In the genomic region with DNA sequence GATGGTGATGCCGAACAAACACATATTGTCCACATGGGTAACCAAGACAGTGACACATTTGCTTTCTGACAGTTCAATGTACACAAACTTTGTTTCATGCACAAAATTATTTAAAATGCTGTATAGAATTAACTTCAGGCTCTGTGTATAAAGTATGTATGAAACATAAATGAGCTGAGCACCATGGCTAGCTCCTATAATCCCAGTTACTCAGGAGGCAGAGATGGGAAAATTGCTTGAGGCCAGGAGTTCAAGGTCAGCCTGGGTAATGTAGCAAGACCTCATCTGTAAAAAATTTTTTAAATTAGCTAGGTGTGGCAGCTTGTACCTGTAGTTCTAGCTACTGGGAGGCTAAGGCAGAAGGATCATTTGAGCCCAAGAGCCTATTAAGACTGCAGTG, we compare ENCODE assay signal across 29 cellular contexts.
"Had no signal": no experiment of that assay in that cellular context is flagged by ENCODE, and none has a peak within 500 bp of the region (broad histone marks: within the 10 kb centered on the region; RNA-seq: fewer than 3 reads in every experiment).

No MANE protein-coding gene starts in this region.

- H3K4me3 ChIP-seq: lower lobe of right lung, pancreas, prostate gland, sigmoid colon, smooth muscle cell, stomach, testis, thyroid gland, transverse colon, upper lobe of left lung, vagina had no signal

- DNase-seq: hippocampal formation; immature natural killer cell; kidney; lower lobe of right lung; mammary epithelial cell; mesenchymal stem cell; naive thymus-derived CD8-positive, alpha-beta T cell; nucleus accumbens; pancreas; posterior cingulate gyrus; retina; right cardiac atrium; sigmoid colon; stimulated activated CD4-positive, alpha-beta T cell treated with anti-CD3 and anti-CD28 coated beads, Interleukin-1b, Interleukin-23, amount 100 ng/mL, for 48 hours; stimulated activated CD4-positive, alpha-beta T cell treated with anti-CD3 and anti-CD28 coated beads, Interleukin-2, amount 100 ng/mL, for 48 hours; stimulated activated CD4-positive, alpha-beta T cell treated with anti-CD3 and anti-CD28 coated beads, Interleukin-4, amount 100 ng/mL, for 4 hours; stimulated activated CD8-positive, alpha-beta memory T cell treated with anti-CD3 and anti-CD28 coated beads, Interleukin-4, amount 100 ng/mL, for 48 hours; stimulated activated naive B cell treated with anti-CD40 and anti-IgM and Interleukin-4, amounts not matched to agents 10 μg/mL and 1 μg/mL and 100 μg/mL, for 72 hours; stimulated activated naive CD8-positive, alpha-beta T cell treated with anti-CD3 and anti-CD28 coated beads, Interleukin-15, Interleukin-2, amounts not matched to agents 100 U/mL and 50 U/mL, for 24 hours; stomach; testis; thyroid gland; transverse colon; upper lobe of left lung had no signal

- ATAC-seq: lower lobe of right lung; naive thymus-derived CD8-positive, alpha-beta T cell; pancreas; stimulated activated naive B cell treated with anti-CD40 and anti-IgM and Interleukin-4, amounts not matched to agents 10 μg/mL and 1 μg/mL and 100 μg/mL, for 72 hours; stimulated activated naive CD8-positive, alpha-beta T cell treated with anti-CD3 and anti-CD28 coated beads, Interleukin-15, Interleukin-2, amounts not matched to agents 100 U/mL and 50 U/mL, for 24 hours had no signal

- H3K36me3 ChIP-seq: lower lobe of right lung, pancreas, prostate gland, sigmoid colon, stomach, thyroid gland, transverse colon, upper lobe of left lung, vagina had no signal

- H3K9me3 ChIP-seq: lower lobe of right lung, pancreas, prostate gland, sigmoid colon, stomach, testis, thyroid gland, transverse colon, upper lobe of left lung, vagina had no signal

- H3K27me3 ChIP-seq: pancreas, sigmoid colon, stomach, testis, thyroid gland, transverse colon, upper lobe of left lung, vagina had no signal

- H3K36me3 Mint-ChIP-seq: immature natural killer cell; naive thymus-derived CD8-positive, alpha-beta T cell; stimulated activated naive B cell treated with anti-CD40 and anti-IgM and Interleukin-4, amounts not matched to agents 10 μg/mL and 1 μg/mL and 100 μg/mL, for 72 hours had no signal

- H3K27ac Mint-ChIP-seq: immature natural killer cell; nephron; stimulated activated naive B cell treated with anti-CD40 and anti-IgM and Interleukin-4, amounts not matched to agents 10 μg/mL and 1 μg/mL and 100 μg/mL, for 72 hours had no signal

- H3K4me3 Mint-ChIP-seq: immature natural killer cell; naive thymus-derived CD8-positive, alpha-beta T cell; nephron; neural crest cell; stimulated activated naive B cell treated with anti-CD40 and anti-IgM and Interleukin-4, amounts not matched to agents 10 μg/mL and 1 μg/mL and 100 μg/mL, for 72 hours had no signal

- H3K27ac ChIP-seq: lower lobe of right lung, pancreas, prostate gland, sigmoid colon, stomach, testis, thyroid gland, transverse colon, upper lobe of left lung, vagina had no signal

- H3K27me3 Mint-ChIP-seq: stimulated activated naive B cell treated with anti-CD40 and anti-IgM and Interleukin-4, amounts not matched to agents 10 μg/mL and 1 μg/mL and 100 μg/mL, for 72 hours had no signal

- H3K4me1 ChIP-seq: lower lobe of right lung, pancreas, prostate gland, stomach, testis, thyroid gland, upper lobe of left lung, vagina had no signal

- H3K9me3 Mint-ChIP-seq: immature natural killer cell; naive thymus-derived CD8-positive, alpha-beta T cell; nephron; neural crest cell; stimulated activated naive B cell treated with anti-CD40 and anti-IgM and Interleukin-4, amounts not matched to agents 10 μg/mL and 1 μg/mL and 100 μg/mL, for 72 hours had no signal

- H3K4me1 Mint-ChIP-seq: immature natural killer cell; naive thymus-derived CD8-positive, alpha-beta T cell; nephron; neural crest cell; stimulated activated naive B cell treated with anti-CD40 and anti-IgM and Interleukin-4, amounts not matched to agents 10 μg/mL and 1 μg/mL and 100 μg/mL, for 72 hours had no signal
